In the genomic region with DNA sequence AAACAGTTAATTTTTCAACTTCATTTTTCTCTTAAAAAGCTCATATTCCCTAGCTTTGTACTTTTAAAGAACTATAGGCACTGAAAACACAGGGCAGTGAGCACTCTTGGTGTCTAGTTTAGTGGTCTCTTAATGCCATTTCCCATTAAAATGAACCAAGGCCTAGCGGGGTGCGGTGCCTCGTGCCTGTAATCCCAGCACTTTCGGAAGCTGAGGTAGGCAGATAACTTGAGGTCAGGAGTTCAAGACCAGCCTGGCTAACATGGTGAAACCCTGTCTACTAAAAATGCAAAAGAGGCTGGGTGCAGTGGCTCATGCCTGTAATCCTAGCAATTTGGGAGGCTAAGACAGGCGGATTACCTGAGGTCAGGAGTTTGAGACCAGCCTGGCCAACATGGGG, we compare ENCODE assay signal across 25 cellular contexts. TPM values are rescaled to one million over a fixed set of nuclear protein-coding genes. Genes with fewer than 3 reads are reported as not detected.
"Had no signal": no experiment of that assay in that cellular context is flagged by ENCODE, and none has a peak within 500 bp of the region (broad histone marks: within the 10 kb centered on the region; RNA-seq: fewer than 3 reads in every experiment).

No MANE protein-coding gene starts in this region.

- H3K9me3 Mint-ChIP-seq: naive thymus-derived CD8-positive, alpha-beta T cell had no signal

- H3K27ac ChIP-seq: neutrophil, tibial artery, upper lobe of left lung, uterus had no signal

- H3K36me3 ChIP-seq: neutrophil, uterus had no signal

- H3K27ac Mint-ChIP-seq: naive thymus-derived CD8-positive, alpha-beta T cell; progenitor cell of endocrine pancreas had no signal

- H3K4me3 Mint-ChIP-seq: naive thymus-derived CD8-positive, alpha-beta T cell had no signal

- H3K36me3 Mint-ChIP-seq: naive thymus-derived CD8-positive, alpha-beta T cell had no signal

- FAIRE-seq: small intestine had no signal

- DNase-seq: cortex of kidney; dorsolateral prefrontal cortex; effector CD8-positive, alpha-beta T cell; foreskin melanocyte; head of caudate nucleus; hippocampal formation; kidney glomerular epithelial cell; naive thymus-derived CD8-positive, alpha-beta T cell; right cardiac atrium; small intestine; stimulated activated CD4-positive, alpha-beta T cell treated with anti-CD3 and anti-CD28 coated beads, Interleukin-12 subunit alpha, Interleukin-12 subunit beta, amount 100 ng/mL, for 4 hours; stimulated activated naive CD8-positive, alpha-beta T cell treated with anti-CD3 and anti-CD28 coated beads, Interleukin-15, Interleukin-2, amounts not matched to agents 100 U/mL and 50 U/mL, for 24 hours; tibial artery; upper lobe of left lung; uterus had no signal

- H3K4me1 ChIP-seq: uterus had no signal

- H3K27me3 Mint-ChIP-seq: progenitor cell of endocrine pancreas had no signal

- H3K27me3 ChIP-seq: dorsolateral prefrontal cortex, neutrophil, tibial artery, upper lobe of left lung, uterus had no signal

- H3K4me3 ChIP-seq: dorsolateral prefrontal cortex, tibial artery, upper lobe of left lung, uterus had no signal

- ATAC-seq: naive thymus-derived CD8-positive, alpha-beta T cell; right cardiac atrium; stimulated activated naive CD8-positive, alpha-beta T cell treated with anti-CD3 and anti-CD28 coated beads, Interleukin-15, Interleukin-2, amounts not matched to agents 100 U/mL and 50 U/mL, for 24 hours had no signal

- H3K9me3 ChIP-seq: neutrophil, tibial artery, upper lobe of left lung, uterus had no signal

RNA-seq across cellular contexts. Expression of a gene that starts 45.5 kb away (rescaled TPM):
- total RNA-seq: dorsolateral prefrontal cortex; liver; lung microvascular endothelial cell; mesenteric fat pad; mononuclear cell; naive thymus-derived CD8-positive, alpha-beta T cell; osteoblast; progenitor cell of endocrine pancreas; right cardiac atrium; temporal lobe; uterus had no signal
- polyA plus RNA-seq: esophagus; liver; naive thymus-derived CD8-positive, alpha-beta T cell; neural cell; right cardiac atrium; small intestine had no signal
